Comparison of ENCODE assay signal across 1 cellular context in the genomic region with DNA sequence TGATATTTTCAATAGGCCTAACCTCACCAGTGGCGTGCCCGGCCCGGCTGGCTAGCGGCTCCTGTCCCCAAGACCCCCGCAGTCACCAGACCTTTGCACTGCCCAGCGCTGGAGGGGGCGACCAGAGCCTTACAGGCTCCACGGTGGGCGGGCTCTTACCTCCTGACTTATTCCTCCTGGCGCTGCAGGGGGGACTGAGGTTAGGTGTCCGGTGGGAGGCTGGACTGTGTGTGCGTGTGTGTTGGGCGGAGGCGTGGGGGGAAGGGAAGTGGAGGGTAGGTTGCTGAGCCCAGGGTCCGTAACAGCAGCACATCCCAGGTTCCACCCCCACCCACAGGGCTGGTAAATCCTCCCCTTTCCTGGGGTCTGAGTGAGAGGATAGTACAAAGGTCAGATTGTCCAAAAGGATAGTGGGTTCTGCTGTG.
A peak's percentile ranks its signal among the peaks of the same experiment; 100 is the strongest.
TF ChIP-seq lines count a peak whose summit lies in the region.

No MANE protein-coding gene starts in this region.

TF ChIP-seq in HEK293, 187 proteins besides CTCF, POLR2A, EP300 and RAD21 (continued from another document):
- TF ChIP-seq, protein P1, sequence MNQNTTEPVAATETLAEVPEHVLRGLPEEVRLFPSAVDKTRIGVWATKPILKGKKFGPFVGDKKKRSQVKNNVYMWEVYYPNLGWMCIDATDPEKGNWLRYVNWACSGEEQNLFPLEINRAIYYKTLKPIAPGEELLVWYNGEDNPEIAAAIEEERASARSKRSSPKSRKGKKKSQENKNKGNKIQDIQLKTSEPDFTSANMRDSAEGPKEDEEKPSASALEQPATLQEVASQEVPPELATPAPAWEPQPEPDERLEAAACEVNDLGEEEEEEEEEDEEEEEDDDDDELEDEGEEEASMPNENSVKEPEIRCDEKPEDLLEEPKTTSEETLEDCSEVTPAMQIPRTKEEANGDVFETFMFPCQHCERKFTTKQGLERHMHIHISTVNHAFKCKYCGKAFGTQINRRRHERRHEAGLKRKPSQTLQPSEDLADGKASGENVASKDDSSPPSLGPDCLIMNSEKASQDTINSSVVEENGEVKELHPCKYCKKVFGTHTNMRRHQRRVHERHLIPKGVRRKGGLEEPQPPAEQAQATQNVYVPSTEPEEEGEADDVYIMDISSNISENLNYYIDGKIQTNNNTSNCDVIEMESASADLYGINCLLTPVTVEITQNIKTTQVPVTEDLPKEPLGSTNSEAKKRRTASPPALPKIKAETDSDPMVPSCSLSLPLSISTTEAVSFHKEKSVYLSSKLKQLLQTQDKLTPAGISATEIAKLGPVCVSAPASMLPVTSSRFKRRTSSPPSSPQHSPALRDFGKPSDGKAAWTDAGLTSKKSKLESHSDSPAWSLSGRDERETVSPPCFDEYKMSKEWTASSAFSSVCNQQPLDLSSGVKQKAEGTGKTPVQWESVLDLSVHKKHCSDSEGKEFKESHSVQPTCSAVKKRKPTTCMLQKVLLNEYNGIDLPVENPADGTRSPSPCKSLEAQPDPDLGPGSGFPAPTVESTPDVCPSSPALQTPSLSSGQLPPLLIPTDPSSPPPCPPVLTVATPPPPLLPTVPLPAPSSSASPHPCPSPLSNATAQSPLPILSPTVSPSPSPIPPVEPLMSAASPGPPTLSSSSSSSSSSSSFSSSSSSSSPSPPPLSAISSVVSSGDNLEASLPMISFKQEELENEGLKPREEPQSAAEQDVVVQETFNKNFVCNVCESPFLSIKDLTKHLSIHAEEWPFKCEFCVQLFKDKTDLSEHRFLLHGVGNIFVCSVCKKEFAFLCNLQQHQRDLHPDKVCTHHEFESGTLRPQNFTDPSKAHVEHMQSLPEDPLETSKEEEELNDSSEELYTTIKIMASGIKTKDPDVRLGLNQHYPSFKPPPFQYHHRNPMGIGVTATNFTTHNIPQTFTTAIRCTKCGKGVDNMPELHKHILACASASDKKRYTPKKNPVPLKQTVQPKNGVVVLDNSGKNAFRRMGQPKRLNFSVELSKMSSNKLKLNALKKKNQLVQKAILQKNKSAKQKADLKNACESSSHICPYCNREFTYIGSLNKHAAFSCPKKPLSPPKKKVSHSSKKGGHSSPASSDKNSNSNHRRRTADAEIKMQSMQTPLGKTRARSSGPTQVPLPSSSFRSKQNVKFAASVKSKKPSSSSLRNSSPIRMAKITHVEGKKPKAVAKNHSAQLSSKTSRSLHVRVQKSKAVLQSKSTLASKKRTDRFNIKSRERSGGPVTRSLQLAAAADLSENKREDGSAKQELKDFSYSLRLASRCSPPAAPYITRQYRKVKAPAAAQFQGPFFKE (tag by site-specific recombination; IDR thresholded peaks at IDR 0.05; ENCODE audit: borderline replicate concordance): no peak
- TF ChIP-seq ZBTB8A (tag by site-specific recombination; IDR thresholded peaks at IDR 0.05) (no peak), ZNF776 (tag by site-specific recombination; IDR thresholded peaks at IDR 0.05; ENCODE audit: borderline replicate concordance) (no peak), KLF9 (tag by site-specific recombination; IDR thresholded peaks at IDR 0.05; ENCODE audit: low read depth) (no peak), ZSCAN23 (tag by site-specific recombination; IDR thresholded peaks at IDR 0.05) (no peak), BCL11B (tag by site-specific recombination; IDR thresholded peaks at IDR 0.05; ENCODE audit: low read depth) (peak; percentile 27; the same call in 1 of the 2 replicates), ZNF529 (tag by site-specific recombination; IDR thresholded peaks at IDR 0.05; ENCODE audit: insufficient replicate concordance) (no peak), ZNF621 (tag by site-specific recombination; IDR thresholded peaks at IDR 0.05) (no peak), ZNF324 (tag by site-specific recombination; IDR thresholded peaks at IDR 0.05) (no peak)
- TF ChIP-seq, protein P2, sequence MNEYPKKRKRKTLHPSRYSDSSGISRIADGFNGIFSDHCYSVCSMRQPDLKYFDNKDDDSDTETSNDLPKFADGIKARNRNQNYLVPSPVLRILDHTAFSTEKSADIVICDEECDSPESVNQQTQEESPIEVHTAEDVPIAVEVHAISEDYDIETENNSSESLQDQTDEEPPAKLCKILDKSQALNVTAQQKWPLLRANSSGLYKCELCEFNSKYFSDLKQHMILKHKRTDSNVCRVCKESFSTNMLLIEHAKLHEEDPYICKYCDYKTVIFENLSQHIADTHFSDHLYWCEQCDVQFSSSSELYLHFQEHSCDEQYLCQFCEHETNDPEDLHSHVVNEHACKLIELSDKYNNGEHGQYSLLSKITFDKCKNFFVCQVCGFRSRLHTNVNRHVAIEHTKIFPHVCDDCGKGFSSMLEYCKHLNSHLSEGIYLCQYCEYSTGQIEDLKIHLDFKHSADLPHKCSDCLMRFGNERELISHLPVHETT (tag by site-specific recombination; IDR thresholded peaks at IDR 0.05): no peak
